Comparison of ENCODE assay signal across 24 cellular contexts in genomic region chr4:17480530-17480929, GRCh38. TPM values are rescaled to one million over a fixed set of nuclear protein-coding genes. Genes with fewer than 3 reads are reported as not detected.
"Had no signal": no experiment of that assay in that cellular context is flagged by ENCODE, and none has a peak within 500 bp of the region (broad histone marks: within the 10 kb centered on the region; RNA-seq: fewer than 3 reads in every experiment).

No MANE protein-coding gene starts in this region.

- H3K27ac ChIP-seq: KMS-11 had no signal

- H3K4me2 ChIP-seq: KMS-11, SK-N-SH had no signal

- H3K9me2 ChIP-seq: SK-N-SH had no signal

- DNase-seq: IMR-90, MV-4-11, NCI-H1048, NCI-H1105, NCI-H1417, NCI-H1436 treated with DMSO at 0.1 percent for 48 hours, NCI-H1694, NCI-H1930, NCI-H2081, NCI-H2107, NCI-H2227 treated with DMSO at 0.1 percent for 48 hours, NCI-H524 treated with DMSO at 0.1 percent for 48 hours, NCI-H69, NCI-H774, RPMI8226, SHP77, SK-N-SH had no signal

- ATAC-seq: HepG2 had no signal

- H3K9ac ChIP-seq: KMS-11, SK-N-SH had no signal

- H3K9me3 ChIP-seq: SK-N-SH had no signal

RNA-seq across cellular contexts. Expression of gene CLRN2, which starts 34.4 kb away (rescaled TPM):
- total RNA-seq: HepG2, HT1080, IMR-90, LHCN-M2, MCF 10A, NCI-H460, SK-MEL-5 had no signal
- polyA plus RNA-seq: HepG2, IMR-90, SK-N-SH had no signal
